Comparison of ENCODE assay signal across 9 cellular contexts in the genomic region with DNA sequence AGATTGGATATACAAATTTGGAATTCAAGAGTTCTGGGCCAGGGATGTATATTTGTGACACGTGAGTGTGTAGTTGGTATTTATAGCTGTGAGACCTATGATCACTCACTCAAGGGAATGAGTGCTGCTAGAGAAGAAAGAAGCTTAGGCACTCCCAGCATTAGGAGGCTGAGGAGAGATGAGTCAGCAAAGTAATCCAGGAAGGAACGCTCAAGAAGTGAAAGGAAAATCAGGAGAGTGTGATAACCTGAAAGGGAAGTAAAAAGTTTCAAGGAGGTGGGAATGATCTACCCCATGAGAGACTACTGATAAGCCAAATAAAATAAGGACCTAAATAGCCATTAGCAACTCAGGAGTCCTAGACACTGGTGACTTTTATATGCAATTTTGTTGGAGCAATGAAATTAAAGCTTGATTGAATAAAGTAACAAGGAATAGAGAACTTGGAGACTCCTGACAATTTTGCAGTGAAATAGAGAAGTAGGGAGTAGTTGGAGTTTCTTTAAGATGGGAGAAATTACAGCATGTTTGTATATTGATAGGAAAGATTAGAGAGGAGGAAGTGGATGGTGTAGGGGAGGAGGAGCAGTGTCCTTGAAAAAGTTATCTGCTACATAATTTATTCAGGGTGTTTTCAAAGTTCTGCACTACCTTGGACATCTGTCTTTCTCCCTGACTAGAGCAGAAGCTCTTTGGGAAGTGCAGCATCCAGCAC.
DNase-seq lines count a peak whose midpoint lies in the region; ATAC-seq and TF ChIP-seq lines count a peak whose summit lies in the region.
"Had no signal": no experiment of that assay in that cellular context is flagged by ENCODE, and none has a peak within 500 bp of the region (broad histone marks: within the 10 kb centered on the region; RNA-seq: fewer than 3 reads in every experiment).

No MANE protein-coding gene starts in this region.

- H3K27ac ChIP-seq in substantia nigra (ENCODE audit: low read depth, low read length, poor library complexity, severe bottlenecking): no peak overlapping the region

- no peak for TF ChIP-seq CTCF in epithelial cell of esophagus (IDR thresholded peaks at IDR 0.05; ENCODE audit: insufficient read depth, low read depth, low read length, missing control alignments)

- H3K4me3 ChIP-seq in epithelial cell of esophagus (ENCODE audit: low read length): no peak overlapping the region

- DNase-seq in GM04504 (ENCODE audit: low read depth): peak; percentile 12
- DNase-seq in OCI-M1 (lab: John Stamatoyannopoulos, UW): peak; percentile 71
- DNase-seq in epithelial cell of esophagus (ENCODE audit: low read depth): peak; percentile 81
- DNase-seq in pulmonary artery endothelial cell (ENCODE audit: low read depth, low spot score): peak; percentile 30
- no peak for DNase-seq in NK-92 treated with Interleukin-12 subunit alpha and Interleukin-12 subunit beta, amount 100 ng/mL, for 24 hours (lab: John Stamatoyannopoulos, UW)
- DNase-seq in GM19238 (ENCODE audit: insufficient read length, low spot score): no peak
- no peak for DNase-seq in substantia nigra (lab: John Stamatoyannopoulos, UW)
- DNase-seq: activated B cell treated with CpG ODN at 0.5 μM for 24 hours had no signal

- ATAC-seq in HG03095 (IDR thresholded peaks at IDR 0.05; ENCODE audit: unreplicated experiment): no peak

Comparison
In these comparisons a context has a peak if more than half of its experiments do, and no peak if none do; other contexts are left out.
1. DNase-seq: peak in GM04504 (single experiment), OCI-M1 (single experiment), epithelial cell of esophagus (single experiment) and pulmonary artery endothelial cell (single experiment); none in NK-92 treated with Interleukin-12 subunit alpha and Interleukin-12 subunit beta, amount 100 ng/mL, for 24 hours (single experiment), GM19238 (single experiment) and substantia nigra (0 of 49).